Comparison of ENCODE assay signal across 8 cellular contexts in genomic region chr7:128883622-128884549, GRCh38. TPM values are rescaled to one million over a fixed set of nuclear protein-coding genes. Genes with fewer than 3 reads are reported as not detected.
DNase-seq lines count a peak whose midpoint lies in the region; ATAC-seq and TF ChIP-seq lines count a peak whose summit lies in the region.

No MANE protein-coding gene starts in this region.

- intact Hi-C loops in natural killer cell (cut with micrococcal nuclease) = loop anchor here (2.0 to 5.0 kb wide), 4 partner anchors 42 to 457 kb away; partner anchors contain the start of gene METTL2B

- H3K36me3 ChIP-seq in BJ (ENCODE audit: control insufficient read depth, insufficient read depth, low read length) (no peaks in the 10 kb centered on the region), OCI-LY3 (replicated peaks; ENCODE audit: low read depth, low read length) (no peaks in the 10 kb centered on the region)

- H3K9me3 ChIP-seq in OCI-LY3 (ENCODE audit: insufficient read depth, low read length) = no peaks in the 10 kb centered on the region

- peak; percentile 76 to 95 (median 89) for ATAC-seq in natural killer cell

- H3K27me3 Mint-ChIP-seq in natural killer cell (ENCODE audit: low read depth in 2 of 2) = peaks cover 0 to 3% of the 10 kb centered on the region in 2 donors

- DNase-seq in BJ (ENCODE audit: low read depth) (no peak), HT-29 (ENCODE audit: low spot score) (peak; percentile 92), epithelial cell of proximal tubule (ENCODE audit: low read depth) (no peak), natural killer cell (peak; percentile 82)
- peak; percentile 88 for DNase-seq in activated CD8-positive, alpha-beta memory T cell treated with anti-CD3 and anti-CD28 coated beads, Interleukin-2, amount 50 U/mL, for 4 hours
- DNase-seq in stimulated activated naive CD4-positive, alpha-beta T cell (lab: John Stamatoyannopoulos, UW) = peak; percentile 50 to 89 (median 79)

- H2AFZ ChIP-seq in OCI-LY3 (ENCODE audit: low read depth, low read length) = peak overlapping the region; percentile 99

- H3K4me1 ChIP-seq in OCI-LY3 (ENCODE audit: low read length) = peaks cover 8% of the 10 kb centered on the region; the same call in 1 of the 2 replicates

- H3K36me3 Mint-ChIP-seq in natural killer cell = no peaks in the 10 kb centered on the region

- no peaks in the 10 kb centered on the region for H3K79me2 ChIP-seq in OCI-LY3 (ENCODE audit: low read length)

- H4K20me1 ChIP-seq in OCI-LY3 (ENCODE audit: insufficient read depth, low read length) = no peaks in the 10 kb centered on the region

- TF ChIP-seq POLR2A in GM19193 (IDR thresholded peaks at IDR 0.05; ENCODE audit: extremely low read depth, insufficient read depth, insufficient read length) = peak; percentile 68

- no peaks in the 10 kb centered on the region for H3K9me3 Mint-ChIP-seq in natural killer cell

- H3K27ac ChIP-seq in OCI-LY3 (ENCODE audit: low read length) = peak overlapping the region; percentile 69

- POLR2A ChIA-PET in BJ (lab: Charles Lee) = no interaction called here

- CTCF ChIA-PET in BJ (lab: Yijun Ruan, JAX) = interaction anchor here (0.5 to 8.5 kb wide), 43 partner anchors 9 to 493 kb away, joined by 3 to 86 read pairs (median 5); partner anchors contain the start of genes ATP6V1F, GARIN1A and METTL2B

- H3K27me3 ChIP-seq in BJ (ENCODE audit: control insufficient read depth, insufficient read depth, low read length) (0 out of 2 replicates have a peak, but pooled peaks cover 2% of the 10 kb centered on the region), OCI-LY3 (ENCODE audit: low read depth, low read length) (no peaks in the 10 kb centered on the region)

- no peaks in the 10 kb centered on the region for H3K4me1 Mint-ChIP-seq in natural killer cell

- peak overlapping the region; percentile 95 for H3K4me2 ChIP-seq in OCI-LY3 (ENCODE audit: low read length)

- no peak overlapping the region for H3K4me3 Mint-ChIP-seq in natural killer cell

- H3K9ac ChIP-seq in OCI-LY3 (ENCODE audit: low read length) = peak overlapping the region; percentile 90

- H3K27ac Mint-ChIP-seq in natural killer cell = no peak overlapping the region

- H3K4me3 ChIP-seq in BJ (ENCODE audit: low read depth, low read length) (no peak overlapping the region), OCI-LY3 (ENCODE audit: low read length) (peak overlapping the region; percentile 96), epithelial cell of proximal tubule (ENCODE audit: low read depth, low read length) (peak overlapping the region; percentile 33)

- TF ChIP-seq CTCF in BJ (IDR thresholded peaks at IDR 0.05; ENCODE audit: insufficient read depth, low read depth, low read length) (peak; percentile 90), OCI-LY3 (IDR thresholded peaks at IDR 0.05; ENCODE audit: low read depth, low read length) (peak; percentile 97), epithelial cell of proximal tubule (conservative IDR thresholded peaks at IDR 0.05; ENCODE audit: low read depth, low read length) (peak; percentile 93), natural killer cell (IDR thresholded peaks at IDR 0.05) (peak; percentile 96)

RNA-seq across cellular contexts. Expression of gene ATP6V1F, which starts 21.2 kb away (rescaled TPM):
- polyA plus RNA-seq in BJ (2011; rRNA removed) = 192 and 198 TPM in 2 replicates
- 38.3 and 44.2 TPM in 2 replicates for polyA minus RNA-seq in BJ (2011; rRNA and poly(A)+ RNA removed)
- total RNA-seq in HT-29 (2014; rRNA removed; shearing (Covaris generic)) = 94.9 and 128 TPM in 2 replicates
- 69.5 and 134 TPM in 2 replicates for total RNA-seq in epithelial cell of proximal tubule
- 10 to 100 TPM; 82.9 to 98.0 (median 94.3) TPM for total RNA-seq in natural killer cell

RNA-seq across cellular contexts. Expression of gene KCP, which starts 26.6 kb away (rescaled TPM):
- 0.02 TPM in 1 of 2 replicates, not detected in the other for polyA plus RNA-seq in BJ (2011; rRNA removed)
- not detected in 2 replicates for polyA minus RNA-seq in BJ (2011; rRNA and poly(A)+ RNA removed)
- 1.0 and 1.2 TPM in 2 replicates for total RNA-seq in HT-29 (2014; rRNA removed; shearing (Covaris generic))
- total RNA-seq in epithelial cell of proximal tubule (0.51 and 5.2 TPM in 2 replicates), natural killer cell (under 1 TPM in 2 of 3 donors, not detected in 1; 0.49 to 0.95 TPM)

RNA-seq across cellular contexts. Expression of gene FLNC, which starts 53.7 kb away (rescaled TPM):
- polyA plus RNA-seq in BJ (2011; rRNA removed) = 24.6 and 58.6 TPM in 2 replicates
- 174 and 276 TPM in 2 replicates for polyA minus RNA-seq in BJ (2011; rRNA and poly(A)+ RNA removed)
- 0.03 and 0.05 TPM in 2 replicates for total RNA-seq in HT-29 (2014; rRNA removed; shearing (Covaris generic))
- total RNA-seq in epithelial cell of proximal tubule (149 and 173 TPM in 2 replicates), natural killer cell (under 1 TPM in 2 of 3 donors, not detected in 1; 0.05 to 0.25 TPM)

RNA-seq across cellular contexts. Expression of gene IRF5, which starts 53.8 kb away (rescaled TPM):
- polyA plus RNA-seq in BJ (2011; rRNA removed) = 0.26 and 0.36 TPM in 2 replicates
- 0.28 and 0.46 TPM in 2 replicates for polyA minus RNA-seq in BJ (2011; rRNA and poly(A)+ RNA removed)
- total RNA-seq in HT-29 (2014; rRNA removed; shearing (Covaris generic)) = 17.9 and 19.1 TPM in 2 replicates
- total RNA-seq in epithelial cell of proximal tubule (4.2 and 8.5 TPM in 2 replicates), natural killer cell (10 to 100 TPM; 13.0 to 20.2 (median 19.5) TPM)

Comparison
In these comparisons a context has a peak if more than half of its experiments do, and no peak if none do; other contexts are left out.
1. DNase-seq: peak in HT-29 (single experiment), activated CD8-positive, alpha-beta memory T cell treated with anti-CD3 and anti-CD28 coated beads, Interleukin-2, amount 50 U/mL, for 4 hours (single experiment), natural killer cell (single experiment) and stimulated activated naive CD4-positive, alpha-beta T cell (6 of 6); none in BJ (single experiment) and epithelial cell of proximal tubule (single experiment).
2. RNA of gene FLNC, which starts 53.7 kb away (total RNA-seq): 149 to 173 TPM in epithelial cell of proximal tubule; 0.03 to 0.05 TPM in HT-29 and 0.05 to 0.25 TPM in natural killer cell; every median in the first group is over 100 times any median in the second.
3. Peak in every context shown above with its lines, with median percentiles within 50 percentile points of each other: CTCF ChIP-seq.